In the genomic region with DNA sequence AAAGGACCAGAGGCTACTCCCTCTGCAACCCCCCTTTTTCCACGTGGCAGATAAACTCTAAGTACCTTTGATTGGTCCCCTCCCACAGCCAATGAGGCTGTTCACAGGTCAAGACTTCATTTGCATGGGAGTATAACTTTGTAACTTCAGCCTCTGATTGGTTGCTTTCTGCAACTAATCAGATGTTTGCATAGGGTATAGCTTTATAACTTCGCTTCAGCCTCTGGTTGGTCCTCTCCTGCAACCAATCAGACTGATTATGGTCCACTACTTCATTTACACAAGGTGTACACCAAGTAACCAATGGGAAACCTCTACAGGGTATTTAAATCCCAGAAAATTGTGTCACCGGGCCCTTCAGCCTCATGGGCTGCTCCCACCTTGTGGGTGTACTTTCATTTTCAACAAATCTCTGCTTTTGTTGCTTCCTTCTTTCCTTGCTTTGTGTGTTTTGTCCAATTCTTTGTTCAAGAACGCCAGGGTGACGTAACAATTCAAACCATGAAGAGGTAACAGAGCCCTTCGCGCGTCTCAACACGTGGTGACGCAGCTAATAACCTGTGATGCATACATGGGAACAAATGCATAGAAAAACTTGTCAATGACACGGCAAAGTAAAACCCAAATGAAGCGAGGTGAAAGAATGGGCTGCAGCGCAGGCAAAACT, we compare ENCODE assay signal across 9 cellular contexts. TPM values are rescaled to one million over a fixed set of nuclear protein-coding genes. Genes with fewer than 3 reads are reported as not detected.
DNase-seq lines count a peak whose midpoint lies in the region; ATAC-seq, FAIRE-seq and TF ChIP-seq lines count a peak whose summit lies in the region.
"Had no signal": no experiment of that assay in that cellular context is flagged by ENCODE, and none has a peak within 500 bp of the region (broad histone marks: within the 10 kb centered on the region; RNA-seq: fewer than 3 reads in every experiment).

No MANE protein-coding gene starts in this region.

- peaks cover 2 to 13% (median 6%) of the 10 kb centered on the region in 3 donors for H3K4me1 ChIP-seq in gastroesophageal sphincter

- intact Hi-C loops in activated CD4-positive, alpha-beta T cell treated with anti-CD3 and anti-CD28 coated beads, Interleukin-2, amount 10 ng/mL, durations not matched to agents 24 days and 14 days (cut with micrococcal nuclease) = loop anchor here (5.0 to 10.0 kb wide), 2 partner anchors 145 to 242 kb away; a partner anchor contains a TSS

- DNase-seq in stimulated activated CD4-positive, alpha-beta T cell treated with anti-CD3 and anti-CD28 coated beads, Interleukin-1b, Interleukin-23, amount 100 ng/mL, for 48 hours = peak; percentile 31
- no peak for DNase-seq in stimulated activated CD4-positive, alpha-beta T cell treated with anti-CD3 and anti-CD28 coated beads, Interleukin-2, amount 100 ng/mL, for 48 hours
- no peak for DNase-seq in activated CD4-positive, alpha-beta T cell treated with anti-CD3 and anti-CD28 coated beads, Interleukin-2, amount 10 ng/mL, durations not matched to agents 24 days and 14 days
- peak in 1 of 2 donors; percentile 36 for DNase-seq in stimulated activated naive CD8-positive, alpha-beta T cell treated with anti-CD3 and anti-CD28 coated beads, Interleukin-15, amount 100 ng/mL, for 72 hours
- DNase-seq in putamen (ENCODE audit: low spot score) (no peak), GM12892 (ENCODE audit: insufficient read length) (no peak)

- TF ChIP-seq CTCF in gastroesophageal sphincter (IDR thresholded peaks at IDR 0.05) = no peak

- peak overlapping the region; percentile 55 to 69 for H3K4me3 ChIP-seq in gastroesophageal sphincter

- H3K36me3 ChIP-seq in gastroesophageal sphincter = peaks cover 0 to 20% of the 10 kb centered on the region in 2 donors

- ATAC-seq in gastroesophageal sphincter (no peak), HG03457 (IDR thresholded peaks at IDR 0.05; ENCODE audit: unreplicated experiment) (no peak)
- ATAC-seq in stimulated activated naive CD8-positive, alpha-beta T cell treated with anti-CD3 and anti-CD28 coated beads, Interleukin-15, amount 100 ng/mL, for 72 hours = peak; percentile 4

- peaks cover 31% of the 10 kb centered on the region for H3K4me1 Mint-ChIP-seq in activated CD4-positive, alpha-beta T cell treated with anti-CD3 and anti-CD28 coated beads, Interleukin-2, amount 10 ng/mL, durations not matched to agents 24 days and 14 days
- H3K4me1 Mint-ChIP-seq in stimulated activated naive CD8-positive, alpha-beta T cell treated with anti-CD3 and anti-CD28 coated beads, Interleukin-15, amount 100 ng/mL, for 72 hours = peaks cover 38% of the 10 kb centered on the region

- peak overlapping the region; percentile 95 for H3K27ac Mint-ChIP-seq in activated CD4-positive, alpha-beta T cell treated with anti-CD3 and anti-CD28 coated beads, Interleukin-2, amount 10 ng/mL, durations not matched to agents 24 days and 14 days
- H3K27ac Mint-ChIP-seq in stimulated activated naive CD8-positive, alpha-beta T cell treated with anti-CD3 and anti-CD28 coated beads, Interleukin-15, amount 100 ng/mL, for 72 hours = peak overlapping the region; percentile 97 to 99

- peak overlapping the region; percentile 85 for H3K4me3 Mint-ChIP-seq in activated CD4-positive, alpha-beta T cell treated with anti-CD3 and anti-CD28 coated beads, Interleukin-2, amount 10 ng/mL, durations not matched to agents 24 days and 14 days
- peak overlapping the region; percentile 88 to 95 for H3K4me3 Mint-ChIP-seq in stimulated activated naive CD8-positive, alpha-beta T cell treated with anti-CD3 and anti-CD28 coated beads, Interleukin-15, amount 100 ng/mL, for 72 hours

- TF ChIP-seq POLR2A in gastroesophageal sphincter (IDR thresholded peaks at IDR 0.05) (no peak), GM12892 (IDR thresholded peaks at IDR 0.05; ENCODE audit: low read depth, low read length) (no peak)

- H3K9me3 Mint-ChIP-seq in activated CD4-positive, alpha-beta T cell treated with anti-CD3 and anti-CD28 coated beads, Interleukin-2, amount 10 ng/mL, durations not matched to agents 24 days and 14 days = no peaks in the 10 kb centered on the region
- no peaks in the 10 kb centered on the region for H3K9me3 Mint-ChIP-seq in stimulated activated naive CD8-positive, alpha-beta T cell treated with anti-CD3 and anti-CD28 coated beads, Interleukin-15, amount 100 ng/mL, for 72 hours

- WGBS in gastroesophageal sphincter (ENCODE audit: low coverage in 1 of 2), 2 donors = 47 to 74% methylated on average over 3 to 13 of the region's 13 CpGs

- TF ChIP-seq EP300 in gastroesophageal sphincter (IDR thresholded peaks at IDR 0.05) = no peak

- H3K36me3 Mint-ChIP-seq in activated CD4-positive, alpha-beta T cell treated with anti-CD3 and anti-CD28 coated beads, Interleukin-2, amount 10 ng/mL, durations not matched to agents 24 days and 14 days (ENCODE audit: low read depth) = peaks cover 30% of the 10 kb centered on the region

- H3K27ac ChIP-seq in gastroesophageal sphincter = peak overlapping the region in 3 of 4 donors; percentile 69 to 85 (median 85)

- no peaks in the 10 kb centered on the region for H3K9me3 ChIP-seq in gastroesophageal sphincter

- FAIRE-seq in GM12892 (lab: Jason Lieb, UNC) = no peak
- FAIRE-seq: colon had no signal

- H3K27me3 Mint-ChIP-seq in activated CD4-positive, alpha-beta T cell treated with anti-CD3 and anti-CD28 coated beads, Interleukin-2, amount 10 ng/mL, durations not matched to agents 24 days and 14 days = peaks cover 2% of the 10 kb centered on the region
- H3K27me3 Mint-ChIP-seq in stimulated activated naive CD8-positive, alpha-beta T cell treated with anti-CD3 and anti-CD28 coated beads, Interleukin-15, amount 100 ng/mL, for 72 hours = no peaks in the 10 kb centered on the region

- H3K27me3 ChIP-seq in gastroesophageal sphincter = no peaks in the 10 kb centered on the region

RNA-seq across cellular contexts. Expression of a gene that starts 47.2 kb away (rescaled TPM):
- total RNA-seq in activated CD4-positive, alpha-beta T cell treated with anti-CD3 and anti-CD28 coated beads, Interleukin-2, amount 10 ng/mL, durations not matched to agents 24 days and 14 days = 52.8 and 60.0 TPM in 2 replicates
- 10 to 100 TPM; 67.0 to 72.3 (median 68.4) TPM for total RNA-seq in gastroesophageal sphincter
- polyA plus RNA-seq in GM12892 (2012; ENCODE audit: missing spikeins) = 46.2 TPM
